Comparison of ENCODE assay signal across 13 cellular contexts in genomic region chr7:100884741-100885439, GRCh38. TPM values are rescaled to one million over a fixed set of nuclear protein-coding genes. Genes with fewer than 3 reads are reported as not detected.
DNase-seq lines count a peak whose midpoint lies in the region; ATAC-seq, FAIRE-seq and TF ChIP-seq lines count a peak whose summit lies in the region.
"Had no signal": no experiment of that assay in that cellular context is flagged by ENCODE, and none has a peak within 500 bp of the region (broad histone marks: within the 10 kb centered on the region; RNA-seq: fewer than 3 reads in every experiment).

No MANE protein-coding gene starts in this region.

- DNase-seq in CD14-positive monocyte (ENCODE audit: low spot score) (no peak), IMR-90 (no peak), body of pancreas (no peak), GM19239 (ENCODE audit: insufficient read length, low spot score) (no peak), OCI-M2 (lab: John Stamatoyannopoulos, UW; ENCODE audit: unreplicated experiment) (no peak)
- peak; percentile 61 to 80 (median 62) for DNase-seq in effector memory CD8-positive, alpha-beta T cell
- DNase-seq: HCEC 1CT, NCI-H526, uterus had no signal

- H3K4me2 ChIP-seq in IMR-90 (ENCODE audit: low read depth, low read length): no peak overlapping the region

- dilution Hi-C loops in IMR-90 (cut with HindIII; ENCODE audit: low sequenced_read_pairs, unreplicated experiment): no loop called here

- in situ Hi-C loops in IMR-90 (cut with MboI; ENCODE audit: low sequenced_read_pairs): no loop called here

- peak overlapping the region in 5 of 7 donors; percentile 46 to 81 (median 75) for H3K27ac Mint-ChIP-seq in CD14-positive monocyte
- H3K27ac Mint-ChIP-seq in effector memory CD8-positive, alpha-beta T cell: peak overlapping the region; percentile 90 to 91

- H3K4me1 ChIP-seq in IMR-90 (ENCODE audit: control insufficient read depth, insufficient read depth, low read length): peaks cover 10% of the 10 kb centered on the region
- peaks cover 25% of the 10 kb centered on the region for H3K4me1 ChIP-seq in body of pancreas

- no peak overlapping the region for H4K91ac ChIP-seq in IMR-90 (ENCODE audit: insufficient read depth, low read depth, low read length)

- ATAC-seq in IMR-90 (ENCODE audit: low read depth): no peak
- ATAC-seq in effector memory CD8-positive, alpha-beta T cell (replicated peaks): peak; percentile 58
- ATAC-seq in body of pancreas: no peak
- no peak for ATAC-seq in GM19351 (IDR thresholded peaks at IDR 0.05; ENCODE audit: unreplicated experiment)
- ATAC-seq: sciatic nerve had no signal

- no peak for TF ChIP-seq RAD21 in IMR-90 (IDR thresholded peaks at IDR 0.05; ENCODE audit: low read length)

- H3K27me3 Mint-ChIP-seq in CD14-positive monocyte (ENCODE audit: low read depth in 3 of 3): peaks cover 1 to 11% (median 2%) of the 10 kb centered on the region in 3 donors
- no peaks in the 10 kb centered on the region for H3K27me3 Mint-ChIP-seq in effector memory CD8-positive, alpha-beta T cell

- H4K20me1 ChIP-seq in IMR-90 (ENCODE audit: insufficient read depth, low read length): peaks cover 30% of the 10 kb centered on the region

- no peak overlapping the region for H3K4me3 Mint-ChIP-seq in CD14-positive monocyte
- peak overlapping the region; percentile 70 to 84 for H3K4me3 Mint-ChIP-seq in effector memory CD8-positive, alpha-beta T cell

- H4K5ac ChIP-seq in IMR-90 (ENCODE audit: low read depth, low read length): no peak overlapping the region

- no peak overlapping the region for H4K8ac ChIP-seq in IMR-90 (ENCODE audit: low read depth in 2 of 2, low read length in 2 of 2)

- H3K9ac ChIP-seq in IMR-90 (ENCODE audit: low read depth, low read length): no peak overlapping the region

- TF ChIP-seq POLR2A in IMR-90 (IDR thresholded peaks at IDR 0.05; ENCODE audit: low read depth, low read length) (no peak), body of pancreas (IDR thresholded peaks at IDR 0.05) (no peak)

- no peak overlapping the region for H2AK5ac ChIP-seq in IMR-90 (ENCODE audit: low read depth, low read length)

- H3K27ac ChIP-seq in IMR-90 (ENCODE audit: insufficient read depth, low read length) (no peak overlapping the region), VCaP (peak overlapping the region; percentile 99; the same call in 1 of the 2 replicates), body of pancreas (no peak overlapping the region)
- H3K27ac ChIP-seq: uterus had no signal

- no peak for FAIRE-seq in GM19239 (lab: Jason Lieb, UNC)

- H2BK20ac ChIP-seq in IMR-90 (ENCODE audit: low read depth, low read length): no peak overlapping the region

- H2BK15ac ChIP-seq in IMR-90 (ENCODE audit: low read depth, low read length): no peak overlapping the region

- intact Hi-C loops in CD14-positive monocyte (cut with micrococcal nuclease): loop anchor here in 1 of 2 donors (5.0 kb wide), 1 partner anchor 273 kb away; the partner anchor contains the start of gene MOSPD3
- intact Hi-C loops in IMR-90 (cut with micrococcal nuclease): no loop called here
- intact Hi-C loops in body of pancreas (cut with DNase I): no loop called here

- no peak overlapping the region for H3K14ac ChIP-seq in IMR-90 (replicated peaks; ENCODE audit: low read depth, low read length)

- no peak overlapping the region for H2BK120ac ChIP-seq in IMR-90 (ENCODE audit: low read depth, low read length)

- H3K36me3 ChIP-seq in IMR-90 (ENCODE audit: control insufficient read depth, insufficient read depth, low read length): peaks cover 79% of the 10 kb centered on the region
- peaks cover 11 to 43% of the 10 kb centered on the region in 2 donors for H3K36me3 ChIP-seq in body of pancreas (replicated peaks in 1 of 2; ENCODE audit: insufficient read depth in 1 of 2, low read depth in 2 of 2)
- H3K36me3 ChIP-seq: uterus had no signal

- H3K79me1 ChIP-seq in IMR-90 (ENCODE audit: low read depth in 1 of 2, low read length in 2 of 2): peaks cover 39 to 73% of the 10 kb centered on the region in 2 experiments

- TF ChIP-seq CTCF in CD14-positive monocyte (IDR thresholded peaks at IDR 0.05) (no peak), IMR-90 (conservative IDR thresholded peaks at IDR 0.05; ENCODE audit: low read depth, low read length) (no peak), VCaP (conservative IDR thresholded peaks at IDR 0.05) (no peak), body of pancreas (IDR thresholded peaks at IDR 0.05) (no peak)

- H3K36me3 Mint-ChIP-seq in CD14-positive monocyte: peaks cover 82 to 88% of the 10 kb centered on the region in 2 donors
- H3K36me3 Mint-ChIP-seq in effector memory CD8-positive, alpha-beta T cell (ENCODE audit: insufficient read depth): peaks cover 86% of the 10 kb centered on the region

- H3K9me3 ChIP-seq in IMR-90 (ENCODE audit: control insufficient read depth, insufficient read depth, low read length): no peaks in the 10 kb centered on the region
- H3K9me3 ChIP-seq in body of pancreas: no peaks in the 10 kb centered on the region
- H3K9me3 ChIP-seq: uterus had no signal

- H3K4me1 Mint-ChIP-seq in CD14-positive monocyte: peaks cover 43% of the 10 kb centered on the region
- H3K4me1 Mint-ChIP-seq in effector memory CD8-positive, alpha-beta T cell (ENCODE audit: low read depth in 2 of 2): peaks cover 42 to 47% of the 10 kb centered on the region in 2 donors

- no peaks in the 10 kb centered on the region; the same call in 1 of the 2 replicates for H3K9me1 ChIP-seq in IMR-90 (ENCODE audit: insufficient read depth, low read length)

- H3K27me3 ChIP-seq in IMR-90 (ENCODE audit: control insufficient read depth, insufficient read depth, low read length) (no peaks in the 10 kb centered on the region), body of pancreas (no peaks in the 10 kb centered on the region)
- H3K27me3 ChIP-seq: uterus had no signal

- H3K56ac ChIP-seq in IMR-90 (ENCODE audit: extremely low read depth, insufficient read depth, low read length): no peak overlapping the region

- no peak overlapping the region for H3K4me3 ChIP-seq in IMR-90 (ENCODE audit: insufficient read depth, low read depth, low read length)
- H3K4me3 ChIP-seq in body of pancreas: no peak overlapping the region
- H3K4me3 ChIP-seq: uterus had no signal

- no TSS peak for BruUV-seq in IMR-90 (replicated peaks; lab: Mats Ljungman, UMichigan)

- H3K18ac ChIP-seq in IMR-90 (ENCODE audit: low read depth, low read length): no peak overlapping the region

- H3K23ac ChIP-seq in IMR-90 (ENCODE audit: low read depth, low read length): no peak overlapping the region

- POLR2A ChIA-PET in IMR-90 (lab: Charles Lee; ENCODE audit: unreplicated experiment): no interaction called here

- peak overlapping the region; percentile 46 for H2AFZ ChIP-seq in IMR-90 (replicated peaks; ENCODE audit: low read length, poor library complexity)

- H2AK9ac ChIP-seq in IMR-90 (replicated peaks; ENCODE audit: low read depth, low read length, poor library complexity): no peak overlapping the region

- peaks cover 0 to 2% (median 0%) of the 10 kb centered on the region in 7 donors for H3K9me3 Mint-ChIP-seq in CD14-positive monocyte
- no peaks in the 10 kb centered on the region for H3K9me3 Mint-ChIP-seq in effector memory CD8-positive, alpha-beta T cell

- no peak overlapping the region for H2BK5ac ChIP-seq in IMR-90 (ENCODE audit: low read depth, low read length, poor library complexity, severe bottlenecking)

- WGBS in IMR-90 (ENCODE audit: extremely low coverage in 2 of 2, insufficient read length in 1 of 2), 2 experiments: 87% methylated on average over 4 of the region's 29 CpGs; no CpG with 5 or more reads in 1 of the 2 experiments
- 93 to 94% methylated on average over 29 of the region's 29 CpGs for WGBS in body of pancreas, 2 donors

- H3K4ac ChIP-seq in IMR-90 (ENCODE audit: low read depth, low read length): no peak overlapping the region

- CTCF ChIA-PET in IMR-90 (lab: Yijun Ruan, JAX): no interaction called here

TF ChIP-seq in IMR-90, 13 proteins besides CTCF, POLR2A, EP300 and RAD21:
- TF ChIP-seq RFX5 (IDR thresholded peaks at IDR 0.05; ENCODE audit: low read depth, low read length): no peak

RNA-seq across cellular contexts. Expression of gene UFSP1, which starts 4.6 kb away (rescaled TPM):
- polyA plus RNA-seq in CD14-positive monocyte (under 1 TPM; 0.57 to 0.76 TPM), IMR-90 (2012; rRNA removed) (1.0 TPM in 2 replicates)
- total RNA-seq in IMR-90 (2012; rRNA removed) (0.28 and 0.36 TPM in 2 replicates), body of pancreas (1 to 10 TPM; 6.2 to 7.9 TPM)
- 2.0 and 2.5 TPM in 2 replicates for polyA plus RNA-seq in IMR-90 (2012; cell fraction: cytosol; rRNA removed)
- polyA plus RNA-seq in IMR-90 (2012; cell fraction: nucleus; rRNA removed; ENCODE audit: low replicate concordance): 0.70 and 3.1 TPM in 2 replicates

RNA-seq across cellular contexts. Expression of gene SRRT, which starts 10.0 kb away (rescaled TPM):
- 10 to 100 TPM; 26.9 to 29.6 TPM for polyA plus RNA-seq in CD14-positive monocyte
- total RNA-seq in IMR-90 (2012; rRNA removed): 41.4 and 45.3 TPM in 2 replicates
- 89.5 and 93.5 TPM in 2 replicates for polyA plus RNA-seq in IMR-90 (2012; rRNA removed)
- 44.1 and 48.9 TPM in 2 replicates for polyA plus RNA-seq in IMR-90 (2012; cell fraction: cytosol; rRNA removed)
- polyA plus RNA-seq in IMR-90 (2012; cell fraction: nucleus; rRNA removed; ENCODE audit: low replicate concordance): 362 and 444 TPM in 2 replicates
- total RNA-seq in body of pancreas: 10 to 100 TPM; 54.7 to 60.7 TPM

RNA-seq across cellular contexts. Expression of gene ACHE, which starts 10.8 kb away (rescaled TPM):
- polyA plus RNA-seq in CD14-positive monocyte: not detected
- total RNA-seq in IMR-90 (2012; rRNA removed): not detected in 2 replicates
- polyA plus RNA-seq in IMR-90 (2012; rRNA removed): 0.41 and 0.65 TPM in 2 replicates
- 0.25 and 0.48 TPM in 2 replicates for polyA plus RNA-seq in IMR-90 (2012; cell fraction: cytosol; rRNA removed)
- polyA plus RNA-seq in IMR-90 (2012; cell fraction: nucleus; rRNA removed; ENCODE audit: low replicate concordance): 1.6 and 4.6 TPM in 2 replicates
- total RNA-seq in body of pancreas: 1 to 10 TPM; 6.2 to 7.3 TPM
- total RNA-seq: bronchial epithelial cell had no signal

RNA-seq across cellular contexts. Expression of gene TRIP6, which starts 17.7 kb away (rescaled TPM):
- polyA plus RNA-seq in CD14-positive monocyte (1 to 10 TPM; 1.9 to 5.9 TPM), IMR-90 (2012; rRNA removed) (72.3 and 89.0 TPM in 2 replicates)
- total RNA-seq in IMR-90 (2012; rRNA removed) (36.4 and 39.2 TPM in 2 replicates), body of pancreas (10 to 100 TPM; 34.9 to 43.6 TPM)
- 76.7 and 146 TPM in 2 replicates for polyA plus RNA-seq in IMR-90 (2012; cell fraction: cytosol; rRNA removed)
- 158 and 235 TPM in 2 replicates for polyA plus RNA-seq in IMR-90 (2012; cell fraction: nucleus; rRNA removed; ENCODE audit: low replicate concordance)

RNA-seq across cellular contexts. Expression of gene SLC12A9, which starts 32.4 kb away (rescaled TPM):
- polyA plus RNA-seq in CD14-positive monocyte: 10 to 100 TPM; 18.8 to 19.3 TPM
- 3.3 and 4.5 TPM in 2 replicates for total RNA-seq in IMR-90 (2012; rRNA removed)
- 16.2 and 17.7 TPM in 2 replicates for polyA plus RNA-seq in IMR-90 (2012; rRNA removed)
- polyA plus RNA-seq in IMR-90 (2012; cell fraction: cytosol; rRNA removed): 11.9 and 20.8 TPM in 2 replicates
- polyA plus RNA-seq in IMR-90 (2012; cell fraction: nucleus; rRNA removed; ENCODE audit: low replicate concordance): 49.4 and 99.1 TPM in 2 replicates
- 10 to 100 TPM; 12.7 to 38.9 TPM for total RNA-seq in body of pancreas

Comparison
In these comparisons a context has a peak if more than half of its experiments do, and no peak if none do; other contexts are left out.
1. DNase-seq: peak in effector memory CD8-positive, alpha-beta T cell (3 of 3); none in CD14-positive monocyte (single experiment), IMR-90 (single experiment), body of pancreas (0 of 4), GM19239 (single experiment) and OCI-M2 (single experiment).
2. H3K4me3 Mint-ChIP-seq: peak in effector memory CD8-positive, alpha-beta T cell (2 of 2); none in CD14-positive monocyte (0 of 2).